Comparison of ENCODE assay signal across 8 cellular contexts in the genomic region with DNA sequence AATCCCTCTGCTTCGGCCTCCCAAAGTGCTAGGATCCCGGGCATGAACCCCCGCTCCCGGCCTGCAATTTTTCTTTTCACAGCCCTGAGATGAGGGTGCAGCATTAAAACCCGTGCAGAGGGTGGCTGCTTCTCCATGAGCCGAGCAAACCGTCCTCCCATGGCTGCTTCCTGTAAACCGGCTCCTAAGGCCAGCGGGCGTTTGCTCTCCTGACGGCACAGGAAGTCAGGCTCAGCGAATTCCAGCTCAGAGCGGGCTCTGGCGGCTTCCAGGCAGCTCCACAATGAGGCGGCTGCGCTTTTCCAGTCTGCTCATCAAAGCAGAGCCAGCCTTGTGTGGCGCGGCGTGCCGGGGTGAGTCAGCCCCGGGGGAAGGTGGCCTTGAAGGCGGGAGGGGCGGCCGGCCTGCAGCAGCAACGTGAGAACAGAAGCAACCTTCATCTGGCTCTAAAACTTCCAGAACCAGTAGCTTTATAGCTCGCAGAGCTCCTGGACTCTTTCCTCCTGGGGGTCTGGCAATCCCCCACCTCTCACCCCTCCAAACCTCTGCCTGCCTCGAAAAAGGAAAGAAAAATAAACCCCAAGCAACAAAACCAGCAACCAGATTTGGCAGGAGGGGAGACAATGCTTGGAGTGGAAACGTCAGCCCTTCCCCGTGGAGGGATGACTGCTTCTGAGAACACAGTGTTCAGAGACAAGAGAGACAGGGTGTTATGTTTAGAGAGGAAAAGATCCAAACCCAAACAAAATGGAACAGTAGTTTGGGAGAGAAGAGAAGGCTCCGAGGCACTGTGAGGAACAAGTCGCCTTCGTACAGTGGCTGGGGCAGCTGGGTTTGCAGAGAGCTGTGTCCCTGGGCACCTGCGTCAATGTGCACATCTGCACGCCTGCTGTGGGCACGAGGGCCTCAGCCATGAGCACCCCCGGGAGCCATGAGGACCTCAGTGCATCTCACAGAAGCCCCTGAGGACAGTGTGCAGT.
DNase-seq lines count a peak whose midpoint lies in the region; ATAC-seq and TF ChIP-seq lines count a peak whose summit lies in the region.

No MANE protein-coding gene starts in this region.

- H3K4me1 ChIP-seq in Loucy (ENCODE audit: insufficient read depth, low read length, poor library complexity, severe bottlenecking) (peaks cover 20% of the 10 kb centered on the region), ovary (ENCODE audit: insufficient read depth) (peaks cover 12% of the 10 kb centered on the region), testis (peaks cover 61% of the 10 kb centered on the region)

- peak overlapping the region; percentile 74 for H3K9ac ChIP-seq in Loucy (ENCODE audit: low read depth, low read length, poor library complexity, severe bottlenecking)

- peak; percentile 92 for TF ChIP-seq EP300 in ovary (IDR thresholded peaks at IDR 0.05)

- ATAC-seq in Right ventricle myocardium superior (ENCODE audit: poor library complexity): peak; percentile 75
- ATAC-seq in HG02938 (IDR thresholded peaks at IDR 0.05; ENCODE audit: unreplicated experiment): no peak

- no peaks in the 10 kb centered on the region for H3K79me2 ChIP-seq in Loucy (ENCODE audit: insufficient read depth, low read length)

- DNase-seq in DMS53 treated with DMSO at 0.1 percent for 48 hours (lab: John Stamatoyannopoulos, UW; ENCODE audit: unreplicated experiment) (peak; percentile 70), SKM-1 treated with dmso at 0.1 percent for 144 hours (lab: John Stamatoyannopoulos, UW; ENCODE audit: unreplicated experiment) (peak; percentile 28), Right ventricle myocardium superior (peak; percentile 96), ovary (peak; percentile 90 to 94 (median 93)), testis (peak; percentile 94)
- peak; percentile 42 for DNase-seq in activated naive CD8-positive, alpha-beta T cell treated with anti-CD3 and anti-CD28 coated beads, Interleukin-2, amount 50 U/mL, for 16 hours (ENCODE audit: low read depth, low spot score)

- H3K4me3 ChIP-seq in Loucy (ENCODE audit: low read length, poor library complexity, severe bottlenecking) (peak overlapping the region; percentile 56), ovary (no peak overlapping the region), testis (no peak overlapping the region)

- H3K27ac ChIP-seq in ovary: peak overlapping the region; percentile 70 to 81
- H3K27ac ChIP-seq in testis: peak overlapping the region; percentile 61 to 88

- TF ChIP-seq POLR2A in ovary (IDR thresholded peaks at IDR 0.05): peak; percentile 27
- TF ChIP-seq POLR2A in testis (IDR thresholded peaks at IDR 0.05): no peak

- H3K9me3 ChIP-seq in Loucy (ENCODE audit: insufficient read depth, low read depth, low read length) (no peaks in the 10 kb centered on the region), ovary (no peaks in the 10 kb centered on the region), testis (no peaks in the 10 kb centered on the region)

- H3K9me2 ChIP-seq in Loucy (replicated peaks; ENCODE audit: low read depth, low read length): no peaks in the 10 kb centered on the region

- H3K36me3 ChIP-seq in Loucy (ENCODE audit: insufficient read depth, low read length) (no peaks in the 10 kb centered on the region), ovary (no peaks in the 10 kb centered on the region), testis (ENCODE audit: low read depth, missing control alignments) (no peaks in the 10 kb centered on the region)

- H3K4me2 ChIP-seq in Loucy (ENCODE audit: low read depth, low read length, poor library complexity, severe bottlenecking): peak overlapping the region; percentile 46

- peaks cover 2% of the 10 kb centered on the region; the same call in 1 of the 2 replicates for H3F3A ChIP-seq in Loucy (ENCODE audit: low read depth)

- TF ChIP-seq CTCF in Loucy (conservative IDR thresholded peaks at IDR 0.05; ENCODE audit: low read length) (no peak), ovary (IDR thresholded peaks at IDR 0.05) (peak in 1 of 3 donors; percentile 16), testis (IDR thresholded peaks at IDR 0.05) (no peak)

- peak overlapping the region; percentile 88 for H2AFZ ChIP-seq in Loucy (ENCODE audit: low read length)

- intact Hi-C loops in Right ventricle myocardium superior (cut with DNase I): loop anchor here (5.0 kb wide), 3 partner anchors 34 to 66 kb away; a partner anchor contains a TSS
- intact Hi-C loops in ovary (cut with DNase I): loop anchor here (2.0 to 10.0 kb wide), 4 partner anchors 34 to 69 kb away; a partner anchor contains a TSS
- intact Hi-C loops in testis (cut with DNase I; ENCODE audit: low total_unique reads): loop anchor here (5.0 kb wide), 1 partner anchor 66 kb away; a partner anchor contains a TSS

- 2% methylated on average over 36 of the region's 36 CpGs for WGBS in ovary, 3 donors
- WGBS in testis, 2 donors: 5 to 11% methylated on average over 34 to 36 of the region's 36 CpGs

- no peaks in the 10 kb centered on the region for H4K20me1 ChIP-seq in Loucy (ENCODE audit: insufficient read depth, low read length, poor library complexity, severe bottlenecking)

- H3K27me3 ChIP-seq in Loucy (ENCODE audit: insufficient read depth, low read length, poor library complexity, severe bottlenecking) (no peaks in the 10 kb centered on the region), ovary (no peaks in the 10 kb centered on the region), testis (no peaks in the 10 kb centered on the region)

Comparison
In these comparisons a context has a peak if more than half of its experiments do, and no peak if none do; other contexts are left out.
1. DNase-seq: peak in every context shown above with its lines; median percentile 96 in Right ventricle myocardium superior; 94 in testis; 93 in ovary; 70 in DMS53 treated with DMSO at 0.1 percent for 48 hours; 42 in activated naive CD8-positive, alpha-beta T cell treated with anti-CD3 and anti-CD28 coated beads, Interleukin-2, amount 50 U/mL, for 16 hours; 28 in SKM-1 treated with dmso at 0.1 percent for 144 hours.